Comparison of ENCODE assay signal across 1 cellular context in genomic region chr2:111120253-111121027, GRCh38.
A peak's percentile ranks its signal among the peaks of the same experiment; 100 is the strongest.
TF ChIP-seq lines count a peak whose summit lies in the region.

BCL2L11 (plus strand) TSS chr2:111120914; CDS start chr2:111123746, 2,832 bp downstream.

TF ChIP-seq in HEK293, 187 proteins besides CTCF, POLR2A, EP300 and RAD21 (continued from another document):
- TF ChIP-seq ZNF266 (tag by site-specific recombination; IDR thresholded peaks at IDR 0.05; ENCODE audit: low read depth) (no peak), PRDM6 (tag by site-specific recombination; IDR thresholded peaks at IDR 0.05) (no peak), ZNF561 (tag by site-specific recombination; IDR thresholded peaks at IDR 0.05; ENCODE audit: borderline replicate concordance) (peak; percentile 90; the same call in 1 of the 2 replicates), BCL6B (tag by site-specific recombination; IDR thresholded peaks at IDR 0.05) (no peak), ZXDB (tag by site-specific recombination; IDR thresholded peaks at IDR 0.05) (peak; percentile 73), ZNF335 (tag by site-specific recombination; conservative IDR thresholded peaks at IDR 0.05) (peak; percentile 75; the same call in 1 of the 2 replicates), WT1 (tag by site-specific recombination; IDR thresholded peaks at IDR 0.05) (peak; percentile 25; the same call in 1 of the 2 replicates), ZNF654 (tag by site-specific recombination; IDR thresholded peaks at IDR 0.05; ENCODE audit: low read depth) (no peak), ZNF398 (tag by site-specific recombination; IDR thresholded peaks at IDR 0.05) (peak; percentile 42; the same call in 1 of the 2 replicates), SP2 (tag by site-specific recombination; IDR thresholded peaks at IDR 0.05) (peak; percentile 36; the same call in 1 of the 2 replicates), ZNF596 (tag by site-specific recombination; IDR thresholded peaks at IDR 0.05) (peak; percentile 30; the same call in 1 of the 2 replicates), GLIS1 (tag by site-specific recombination; IDR thresholded peaks at IDR 0.05) (peak; percentile 76), GLIS2 (tag by site-specific recombination; IDR thresholded peaks at IDR 0.05) (peak; percentile 81)
